Comparison of ENCODE assay signal across 38 cellular contexts in genomic region chr11:45635907-45636306, GRCh38. TPM values are rescaled to one million over a fixed set of nuclear protein-coding genes. Genes with fewer than 3 reads are reported as not detected.
"Had no signal": no experiment of that assay in that cellular context is flagged by ENCODE, and none has a peak within 500 bp of the region (broad histone marks: within the 10 kb centered on the region; RNA-seq: fewer than 3 reads in every experiment).

No MANE protein-coding gene starts in this region.

- H3K4me1 Mint-ChIP-seq: activated naive CD4-positive, alpha-beta T cell treated with anti-CD3 and anti-CD28 coated beads, Interleukin-2, amount 10 ng/mL, durations not matched to agents 7 days and 5 days; activated naive CD4-positive, alpha-beta T cell treated with anti-CD3 and anti-CD28 coated beads, Interleukin-2, amount 50 U/mL, for 24 hours; activated naive CD8-positive, alpha-beta T cell treated with anti-CD3 and anti-CD28 coated beads for 36 hours; activated naive CD8-positive, alpha-beta T cell treated with anti-CD3 and anti-CD28 coated beads, Interleukin-2, amount 10 ng/mL, durations not matched to agents 7 days and 5 days; activated naive CD8-positive, alpha-beta T cell treated with anti-CD3 and anti-CD28 coated beads, Interleukin-2, amount 50 U/mL, for 24 hours; activated T-helper 17 cell treated with anti-CD3 and anti-CD28 coated beads, Interleukin-2, amount 50 U/mL, for 72 hours; brain; central memory CD8-positive, alpha-beta T cell had no signal

- DNase-seq: activated effector memory CD4-positive, alpha-beta T cell treated with anti-CD3 and anti-CD28 coated beads, Interleukin-2, amount 50 U/mL, for 16 hours; activated effector memory CD4-positive, alpha-beta T cell treated with Interleukin-2 at 50 U/mL for 16 hours; activated gamma-delta T cell; activated gamma-delta T cell treated with Interleukin-2 at 50 U/mL for 16 hours; activated naive CD4-positive, alpha-beta T cell; activated naive CD4-positive, alpha-beta T cell treated with anti-CD3 and anti-CD28 coated beads for 36 hours; activated naive CD4-positive, alpha-beta T cell treated with anti-CD3 and anti-CD28 coated beads, Interleukin-2, amount 10 ng/mL, durations not matched to agents 7 days and 5 days; activated naive CD4-positive, alpha-beta T cell treated with anti-CD3 and anti-CD28 coated beads, Interleukin-2, amount 50 U/mL, for 16 hours; activated naive CD4-positive, alpha-beta T cell treated with Interleukin-2 at 50 U/mL for 16 hours; activated naive CD8-positive, alpha-beta T cell treated with anti-CD3 and anti-CD28 coated beads for 36 hours; activated naive CD8-positive, alpha-beta T cell treated with anti-CD3 and anti-CD28 coated beads, Interleukin-2, amount 10 ng/mL, durations not matched to agents 7 days and 5 days; activated naive CD8-positive, alpha-beta T cell treated with anti-CD3 and anti-CD28 coated beads, Interleukin-2, amount 50 U/mL, for 24 hours; activated T-cell treated with anti-CD3 and anti-CD28 coated beads, Interleukin-2, amount 50 U/mL, for 1 hour; activated T-cell treated with anti-CD3 and anti-CD28 coated beads, Interleukin-2, amount 50 U/mL, for 24 hours; activated T-cell treated with anti-CD3 and anti-CD28 coated beads, Interleukin-2, amount 50 U/mL, for 4 hours; activated T-cell treated with anti-CD3 and anti-CD28 coated beads, Interleukin-2, amount 50 U/mL, for 48 hours; activated T-cell treated with anti-CD3 and anti-CD28 coated beads, Interleukin-2, amount 50 U/mL, for 72 hours; adrenal gland; amniotic stem cell; amygdala; anterior cingulate cortex; aorta; body of pancreas; brain microvascular endothelial cell; caudate nucleus; central memory CD4-positive, alpha-beta T cell; cerebellar nuclear complex had no signal

- H3K4me1 ChIP-seq: adrenal gland, ascending aorta, body of pancreas, breast epithelium had no signal

- H3K4me3 Mint-ChIP-seq: activated naive CD4-positive, alpha-beta T cell treated with anti-CD3 and anti-CD28 coated beads for 36 hours; activated naive CD4-positive, alpha-beta T cell treated with anti-CD3 and anti-CD28 coated beads, Interleukin-2, amount 10 ng/mL, durations not matched to agents 7 days and 5 days; activated naive CD4-positive, alpha-beta T cell treated with anti-CD3 and anti-CD28 coated beads, Interleukin-2, amount 50 U/mL, for 24 hours; activated naive CD8-positive, alpha-beta T cell; activated naive CD8-positive, alpha-beta T cell treated with anti-CD3 and anti-CD28 coated beads for 36 hours; activated naive CD8-positive, alpha-beta T cell treated with anti-CD3 and anti-CD28 coated beads, Interleukin-2, amount 10 ng/mL, durations not matched to agents 7 days and 5 days; activated naive CD8-positive, alpha-beta T cell treated with anti-CD3 and anti-CD28 coated beads, Interleukin-2, amount 50 U/mL, for 24 hours; activated T-cell treated with anti-CD3 and anti-CD28 coated beads, Interleukin-2, amount 50 U/mL, for 24 hours; activated T-cell treated with anti-CD3 and anti-CD28 coated beads, Interleukin-2, amount 50 U/mL, for 4 hours; activated T-cell treated with anti-CD3 and anti-CD28 coated beads, Interleukin-2, amount 50 U/mL, for 72 hours; activated T-helper 1 cell treated with anti-CD3 and anti-CD28 coated beads, Interleukin-12 subunit alpha, Interleukin-12 subunit beta, Interleukin-2, Interleukin-4 antibody, amounts not matched to agents 30 ng/mL and 10 ng/mL and 1 ng/mL, durations not matched to agents 14 hours and 24 hours and 36 hours; activated T-helper 17 cell treated with anti-CD3 and anti-CD28 coated beads, Interleukin-2, amount 50 U/mL, for 72 hours; brain; central memory CD8-positive, alpha-beta T cell had no signal

- H3K27ac Mint-ChIP-seq: activated naive CD4-positive, alpha-beta T cell treated with anti-CD3 and anti-CD28 coated beads for 36 hours; activated naive CD4-positive, alpha-beta T cell treated with anti-CD3 and anti-CD28 coated beads, Interleukin-2, amount 10 ng/mL, durations not matched to agents 7 days and 5 days; activated naive CD4-positive, alpha-beta T cell treated with anti-CD3 and anti-CD28 coated beads, Interleukin-2, amount 50 U/mL, for 24 hours; activated naive CD4-positive, alpha-beta T cell treated with anti-CD3 and anti-CD28 coated beads, Interleukin-2, amount 50 U/mL, for 72 hours; activated naive CD8-positive, alpha-beta T cell; activated naive CD8-positive, alpha-beta T cell treated with anti-CD3 and anti-CD28 coated beads for 36 hours; activated naive CD8-positive, alpha-beta T cell treated with anti-CD3 and anti-CD28 coated beads, Interleukin-2, amount 10 ng/mL, durations not matched to agents 7 days and 5 days; activated naive CD8-positive, alpha-beta T cell treated with anti-CD3 and anti-CD28 coated beads, Interleukin-2, amount 50 U/mL, for 24 hours; activated T-cell treated with anti-CD3 and anti-CD28 coated beads, Interleukin-2, amount 50 U/mL, for 24 hours; activated T-cell treated with anti-CD3 and anti-CD28 coated beads, Interleukin-2, amount 50 U/mL, for 72 hours; activated T-helper 1 cell treated with anti-CD3 and anti-CD28 coated beads, Interleukin-12 subunit alpha, Interleukin-12 subunit beta, Interleukin-2, Interleukin-4 antibody, amounts not matched to agents 30 ng/mL and 10 ng/mL and 1 ng/mL, durations not matched to agents 14 hours and 24 hours and 36 hours; activated T-helper 17 cell treated with anti-CD3 and anti-CD28 coated beads, Interleukin-2, amount 50 U/mL, for 72 hours; activated T-helper 2 cell treated with anti-CD3 and anti-CD28 coated beads, Interferon-gamma antibody, Interleukin-2, Interleukin-4, amounts not matched to agents 10 μg/mL and 5 μg/mL and 100 μg/mL, durations not matched to agents 14 hours and 24 hours and 36 hours; brain had no signal

- H3K9me3 ChIP-seq: adrenal gland, ascending aorta, body of pancreas had no signal

- H3K27me3 ChIP-seq: adrenal gland, ascending aorta, body of pancreas, brain microvascular endothelial cell, cardiac muscle cell had no signal

- H3K27ac ChIP-seq: adrenal gland, ascending aorta, body of pancreas, brain microvascular endothelial cell, breast epithelium, cardiac muscle cell had no signal

- H3K36me3 ChIP-seq: adrenal gland, ascending aorta, brain microvascular endothelial cell, breast epithelium, cardiac muscle cell had no signal

- H3K36me3 Mint-ChIP-seq: activated naive CD4-positive, alpha-beta T cell treated with anti-CD3 and anti-CD28 coated beads, Interleukin-2, amount 10 ng/mL, durations not matched to agents 7 days and 5 days; activated naive CD4-positive, alpha-beta T cell treated with anti-CD3 and anti-CD28 coated beads, Interleukin-2, amount 50 U/mL, for 24 hours; activated naive CD4-positive, alpha-beta T cell treated with anti-CD3 and anti-CD28 coated beads, Interleukin-2, amount 50 U/mL, for 72 hours; activated naive CD8-positive, alpha-beta T cell treated with anti-CD3 and anti-CD28 coated beads for 36 hours; activated naive CD8-positive, alpha-beta T cell treated with anti-CD3 and anti-CD28 coated beads, Interleukin-2, amount 10 ng/mL, durations not matched to agents 7 days and 5 days; brain had no signal

- H3K9me3 Mint-ChIP-seq: activated naive CD4-positive, alpha-beta T cell treated with anti-CD3 and anti-CD28 coated beads, Interleukin-2, amount 10 ng/mL, durations not matched to agents 7 days and 5 days; activated T-helper 2 cell treated with anti-CD3 and anti-CD28 coated beads, Interferon-gamma antibody, Interleukin-2, Interleukin-4, amounts not matched to agents 10 μg/mL and 5 μg/mL and 100 μg/mL, durations not matched to agents 14 hours and 24 hours and 36 hours; central memory CD8-positive, alpha-beta T cell had no signal

- H3K4me3 ChIP-seq: adrenal gland, ascending aorta, body of pancreas, breast epithelium, cardiac muscle cell had no signal

- ATAC-seq: activated naive CD4-positive, alpha-beta T cell treated with anti-CD3 and anti-CD28 coated beads, Interleukin-2, amount 50 U/mL, for 72 hours; activated naive CD8-positive, alpha-beta T cell treated with anti-CD3 and anti-CD28 coated beads, Interleukin-2, amount 50 U/mL, for 24 hours; activated T-cell treated with anti-CD3 and anti-CD28 coated beads, Interleukin-2, amount 50 U/mL, for 4 hours; activated T-cell treated with anti-CD3 and anti-CD28 coated beads, Interleukin-2, amount 50 U/mL, for 72 hours; activated T-helper 17 cell treated with anti-CD3 and anti-CD28 coated beads, Interleukin-2, amount 50 U/mL, for 72 hours; body of pancreas had no signal

RNA-seq across cellular contexts. Expression of gene CHST1, which starts 29.5 kb away (rescaled TPM):
- total RNA-seq: activated naive CD4-positive, alpha-beta T cell treated with anti-CD3 and anti-CD28 coated beads for 36 hours; activated naive CD8-positive, alpha-beta T cell treated with anti-CD3 and anti-CD28 coated beads for 36 hours; activated naive CD8-positive, alpha-beta T cell treated with anti-CD3 and anti-CD28 coated beads, Interleukin-2, amount 10 ng/mL, durations not matched to agents 7 days and 5 days; activated T-helper 17 cell treated with anti-CD3 and anti-CD28 coated beads, Interleukin-2, amount 50 U/mL, for 72 hours had no signal
